In the genomic region with DNA sequence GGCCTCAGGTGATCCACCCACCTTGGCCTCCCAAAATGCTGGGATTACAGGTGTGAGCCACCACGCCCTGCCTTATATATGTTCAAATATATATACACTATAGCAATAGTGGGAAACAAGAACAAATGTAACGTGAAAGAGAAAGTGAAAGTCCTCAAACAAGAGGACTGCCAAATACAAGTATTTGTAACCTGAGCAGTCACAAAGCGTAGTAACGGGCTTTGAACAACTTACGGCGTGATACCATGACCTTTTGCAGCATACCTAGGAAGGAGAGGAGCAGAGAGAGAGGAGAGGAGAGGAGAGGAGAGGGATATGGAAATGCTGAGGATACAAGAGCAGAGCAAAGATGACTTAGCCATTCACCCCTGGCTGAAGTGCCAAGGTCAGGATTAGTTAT, we compare ENCODE assay signal across 7 cellular contexts.
DNase-seq lines count a peak whose midpoint lies in the region; ATAC-seq and TF ChIP-seq lines count a peak whose summit lies in the region.

No MANE protein-coding gene starts in this region.

- CTCF ChIA-PET in T-cell (lab: Charles Lee), result no interaction called here

- H3K4me3 ChIP-seq in tibial nerve, result peak overlapping the region in 2 of 4 donors; percentile 1 to 12
- peak overlapping the region in 2 of 4 donors; percentile 9 to 10 for H3K4me3 ChIP-seq in sigmoid colon
- no peak overlapping the region for H3K4me3 ChIP-seq in tibial artery

- intact Hi-C loops in sigmoid colon (cut with DNase I) (no loop called here), tibial artery (cut with DNase I; ENCODE audit: low total_unique reads) (no loop called here)

- no peaks in the 10 kb centered on the region for H3K27me3 Mint-ChIP-seq in T-cell

- H3K27me3 ChIP-seq in tibial nerve, result no peaks in the 10 kb centered on the region
- no peaks in the 10 kb centered on the region for H3K27me3 ChIP-seq in sigmoid colon
- no peaks in the 10 kb centered on the region for H3K27me3 ChIP-seq in tibial artery

- H3K4me3 Mint-ChIP-seq in T-cell, result peak overlapping the region; percentile 15 to 62 (median 37)

- no peaks in the 10 kb centered on the region for H3K36me3 Mint-ChIP-seq in T-cell

- DNase-seq in T-cell (no peak), myocyte (ENCODE audit: low read depth) (peak; percentile 32), tibial nerve (ENCODE audit: low spot score in 2 of 2) (no peak), sigmoid colon (no peak), tibial artery (no peak)

- TF ChIP-seq POLR2A in tibial nerve (IDR thresholded peaks at IDR 0.05) (no peak), sigmoid colon (IDR thresholded peaks at IDR 0.05) (no peak)

- H3K9me3 ChIP-seq in tibial nerve (peaks cover 0 to 3% (median 0%) of the 10 kb centered on the region in 4 donors), sigmoid colon (peaks cover 0 to 3% (median 0%) of the 10 kb centered on the region in 4 donors), tibial artery (no peaks in the 10 kb centered on the region)

- ATAC-seq in GM18517 (IDR thresholded peaks at IDR 0.05; ENCODE audit: unreplicated experiment) (peak; percentile 86), HG02678 (IDR thresholded peaks at IDR 0.05; ENCODE audit: unreplicated experiment) (peak; percentile 72), T-cell (replicated peaks in 1 of 4) (no peak)

- 76 to 83% methylated on average over 6 of the region's 6 CpGs for WGBS in tibial nerve, 2 donors
- WGBS in sigmoid colon, 2 donors, result 15 to 56% methylated on average over 6 of the region's 6 CpGs

- TF ChIP-seq EP300 in tibial nerve (IDR thresholded peaks at IDR 0.05), result no peak
- no peak for TF ChIP-seq EP300 in sigmoid colon (IDR thresholded peaks at IDR 0.05)

- H3K4me1 ChIP-seq in tibial nerve (no peaks in the 10 kb centered on the region), sigmoid colon (no peaks in the 10 kb centered on the region), tibial artery (no peaks in the 10 kb centered on the region)

- POLR2A ChIA-PET in T-cell (lab: Charles Lee), result no interaction called here

- H3K36me3 ChIP-seq in tibial nerve (no peaks in the 10 kb centered on the region), sigmoid colon (no peaks in the 10 kb centered on the region), tibial artery (no peaks in the 10 kb centered on the region)

- peaks cover 3 to 10% (median 5%) of the 10 kb centered on the region in 3 donors for H3K9me3 Mint-ChIP-seq in T-cell

- no peak overlapping the region for H3K27ac Mint-ChIP-seq in T-cell

- TF ChIP-seq CTCF in tibial nerve (IDR thresholded peaks at IDR 0.05), result no peak
- no peak for TF ChIP-seq CTCF in sigmoid colon (IDR thresholded peaks at IDR 0.05)
- no peak for TF ChIP-seq CTCF in tibial artery (IDR thresholded peaks at IDR 0.05)

- H3K4me1 Mint-ChIP-seq in T-cell, result peaks cover 0 to 13% (median 6%) of the 10 kb centered on the region in 3 donors

- H3K27ac ChIP-seq in tibial nerve, result no peak overlapping the region
- H3K27ac ChIP-seq in sigmoid colon, result no peak overlapping the region
- H3K27ac ChIP-seq in tibial artery, result no peak overlapping the region

Comparison
In these comparisons a context has a peak if more than half of its experiments do, and no peak if none do; other contexts are left out.
1. ATAC-seq: peak in GM18517 (single experiment) and HG02678 (single experiment); none in T-cell (0 of 4).